Comparison of ENCODE assay signal across 8 cellular contexts in genomic region chr6:37432590-37432915, GRCh38. TPM values are rescaled to one million over a fixed set of nuclear protein-coding genes. Genes with fewer than 3 reads are reported as not detected.
DNase-seq lines count a peak whose midpoint lies in the region; ATAC-seq, FAIRE-seq and TF ChIP-seq lines count a peak whose summit lies in the region.

No MANE protein-coding gene starts in this region.

- ATAC-seq in GM19372 (IDR thresholded peaks at IDR 0.05; ENCODE audit: low read depth, unreplicated experiment) (peak; percentile 8), HG03354 (IDR thresholded peaks at IDR 0.05; ENCODE audit: poor library complexity, severe bottlenecking, unreplicated experiment) (no peak), HG03280 (IDR thresholded peaks at IDR 0.05; ENCODE audit: unreplicated experiment) (no peak)

- H3K36me3 ChIP-seq in MM.1S (replicated peaks; ENCODE audit: insufficient read depth, low read length) (0 out of 2 replicates have a peak, but pooled peaks cover 3% of the 10 kb centered on the region), H1 (ENCODE audit: control insufficient read depth in 2 of 4, insufficient read depth in 4 of 4, low read length in 3 of 4) (peaks cover 7 to 16% (median 9%) of the 10 kb centered on the region in 4 experiments; a peak in 5 of 8 replicates), neural cell (ENCODE audit: insufficient read depth, low read length) (peaks cover 7% of the 10 kb centered on the region)

- H3K4me2 ChIP-seq in MM.1S (ENCODE audit: low read depth, low read length) (peak overlapping the region; percentile 46), H1 (ENCODE audit: insufficient read depth in 1 of 2, low read depth in 2 of 2, low read length in 2 of 2) (peak overlapping the region; percentile 92 to 95), neural cell (ENCODE audit: low read length) (peak overlapping the region; percentile 77)

- no peak for TF ChIP-seq POLR2A in H1 (IDR thresholded peaks at IDR 0.05; ENCODE audit: control extremely low read depth in 1 of 2, low read depth in 2 of 2, low read length in 2 of 2)

- H3K56ac ChIP-seq in H1 (replicated peaks; ENCODE audit: insufficient read length, low read depth, low read length) = no peak overlapping the region

- H2BK20ac ChIP-seq in H1 (ENCODE audit: low read length) = no peak overlapping the region

- no peak for TF ChIP-seq RAD21 in H1 (IDR thresholded peaks at IDR 0.05 in 1 of 2, conservative IDR thresholded peaks at IDR 0.05 in 1 of 2; ENCODE audit: low read depth in 2 of 2, low read length in 2 of 2)
- no peak for TF ChIP-seq RAD21 in neural cell (conservative IDR thresholded peaks at IDR 0.05)

- H3K9me2 ChIP-seq in MM.1S (replicated peaks; ENCODE audit: insufficient read depth, low read length) (no peaks in the 10 kb centered on the region), neural cell (ENCODE audit: insufficient read depth, low read length) (no peaks in the 10 kb centered on the region)

- H2BK5ac ChIP-seq in H1 (ENCODE audit: low read depth, low read length) = 0 out of 2 replicates have a peak overlapping the region, but pooled peaks have one; percentile 57

- H3K4me3 ChIP-seq in MM.1S (ENCODE audit: low read length) (peak overlapping the region; percentile 96), H1 (ENCODE audit: extremely low read depth in 1 of 4, insufficient read depth in 2 of 4, low read depth in 3 of 4, low read length in 4 of 4) (peak overlapping the region; percentile 80 to 92 (median 86)), neural cell (ENCODE audit: low read length) (peak overlapping the region; percentile 88)

- no peak for FAIRE-seq in H1 (lab: Jason Lieb, UNC)

- DNase-seq in MM.1S = no peak
- no peak for DNase-seq in H1 (ENCODE audit: low read depth in 1 of 2, low spot score in 2 of 2)
- no peak for DNase-seq in SW480 (ENCODE audit: low spot score)
- DNase-seq in NK-92 treated with Interleukin-12 subunit alpha and Interleukin-12 subunit beta, amount 100 ng/mL, for 24 hours (lab: John Stamatoyannopoulos, UW) = no peak

- peaks cover 9% of the 10 kb centered on the region for H3K4me1 ChIP-seq in MM.1S (ENCODE audit: low read length)
- H3K4me1 ChIP-seq in H1 (replicated peaks in 1 of 4; ENCODE audit: control insufficient read depth in 3 of 4, insufficient read depth in 4 of 4, low read length in 3 of 4) = peaks cover 0 to 12% (median 3%) of the 10 kb centered on the region in 4 experiments; a peak in 4 of 7 replicates

- H4K8ac ChIP-seq in H1 (ENCODE audit: extremely low read depth, insufficient read depth, low read length) = no peak overlapping the region

- POLR2A ChIA-PET in H1 (lab: Charles Lee; ENCODE audit: partially characterized antibody) = interaction anchor here (0.6 to 1.9 kb wide), 4 partner anchors 12 to 109 kb away, joined by 3 to 4 read pairs (median 3); no protein-coding TSS in a partner anchor

- H3K23ac ChIP-seq in H1 (ENCODE audit: insufficient read length) = no peak overlapping the region

- H3K27ac ChIP-seq in MM.1S (ENCODE audit: low read length) (peak overlapping the region; percentile 91), H1 (ENCODE audit: low read depth, low read length) (peak overlapping the region; percentile 80; the same call in 1 of the 2 replicates), neural cell (ENCODE audit: low read length) (peak overlapping the region; percentile 74)

- H3K9ac ChIP-seq in MM.1S (ENCODE audit: low read length) (peak overlapping the region; percentile 93), H1 (replicated peaks in 1 of 4; ENCODE audit: extremely low read depth in 1 of 4, low read depth in 3 of 4, low read length in 3 of 4) (peak overlapping the region; percentile 45 to 93 (median 60); a peak in 6 of 7 replicates), neural cell (ENCODE audit: low read length) (peak overlapping the region; percentile 91)

- no peak overlapping the region for H2BK15ac ChIP-seq in H1 (ENCODE audit: low read length)

- no peak overlapping the region for H3K14ac ChIP-seq in H1 (ENCODE audit: insufficient read length)

- peaks cover 11% of the 10 kb centered on the region for H3K23me2 ChIP-seq in H1 (ENCODE audit: low read depth, low read length)

- H3K4ac ChIP-seq in H1 (replicated peaks; ENCODE audit: insufficient read length, low read depth, low read length) = peak overlapping the region; percentile 0

- H2BK120ac ChIP-seq in H1 (replicated peaks; ENCODE audit: low read depth, low read length) = no peak overlapping the region

- no peak overlapping the region for H4K91ac ChIP-seq in H1 (replicated peaks; ENCODE audit: insufficient read length, low read length)

- H3K9me3 ChIP-seq in MM.1S (replicated peaks; ENCODE audit: insufficient read depth, low read length) = no peaks in the 10 kb centered on the region
- H3K9me3 ChIP-seq in H1 (ENCODE audit: insufficient read depth in 2 of 2, low read depth in 1 of 2, low read length in 1 of 2) = no peaks in the 10 kb centered on the region
- no peaks in the 10 kb centered on the region for H3K9me3 ChIP-seq in neural cell (ENCODE audit: low read length)

- H2AFZ ChIP-seq in MM.1S (ENCODE audit: low read length) (peak overlapping the region; percentile 57), H1 (ENCODE audit: low read length) (peak overlapping the region; percentile 99), neural cell (ENCODE audit: low read depth, low read length) (peak overlapping the region; percentile 96)

- TF ChIP-seq CTCF in MM.1S (IDR thresholded peaks at IDR 0.05; ENCODE audit: low read length) (no peak), H1 (IDR thresholded peaks at IDR 0.05; ENCODE audit: control extremely low read depth in 1 of 3, insufficient read depth in 1 of 3, low read depth in 1 of 3, low read length in 3 of 3) (no peak), neural cell (IDR thresholded peaks at IDR 0.05; ENCODE audit: poor library complexity, severe bottlenecking) (no peak)

- TF ChIP-seq EP300 in H1 (IDR thresholded peaks at IDR 0.05; ENCODE audit: borderline replicate concordance in 1 of 2, low read depth in 2 of 2, low read length in 2 of 2) (no peak), neural cell (conservative IDR thresholded peaks at IDR 0.05; ENCODE audit: poor library complexity, severe bottlenecking) (no peak)

- H4K5ac ChIP-seq in H1 (ENCODE audit: insufficient read length, low read depth, low read length) = peak overlapping the region; percentile 4

- H3F3A ChIP-seq in MM.1S (ENCODE audit: insufficient read depth, low read length) (peaks cover 17% of the 10 kb centered on the region), neural cell (ENCODE audit: insufficient read depth, low read length, poor library complexity, severe bottlenecking) (no peaks in the 10 kb centered on the region)

- no peak overlapping the region for H2BK12ac ChIP-seq in H1 (ENCODE audit: low read depth, low read length)

- CTCF ChIA-PET in H1 (lab: Charles Lee; ENCODE audit: partially characterized antibody) = interaction anchor here (1.2 to 2.3 kb wide), 3 partner anchors 11 to 107 kb away, joined by 3 to 10 read pairs (median 9); no protein-coding TSS in a partner anchor

- no peak overlapping the region for H2AK5ac ChIP-seq in H1 (ENCODE audit: low read depth, low read length)

- peaks cover 8% of the 10 kb centered on the region for H3K79me1 ChIP-seq in H1 (ENCODE audit: low read depth, low read length)

- 15% methylated on average over 7 of the region's 7 CpGs; no CpG with 5 or more reads in 1 of the 2 experiments for WGBS in H1 (ENCODE audit: extremely low coverage in 1 of 2, insufficient coverage in 1 of 2, insufficient read length in 1 of 2, insufficient replicate concordance in 2 of 2, low coverage in 1 of 2, low lambda C conversion rate in 2 of 2, missing lambda C conversion rate in 1 of 2), 2 experiments

- H3K18ac ChIP-seq in H1 (ENCODE audit: extremely low read depth, low read length) = peak overlapping the region; percentile 53; the same call in 1 of the 2 replicates

- H3K27me3 ChIP-seq in MM.1S (replicated peaks; ENCODE audit: insufficient read depth, low read length) (no peaks in the 10 kb centered on the region), H1 (replicated peaks in 1 of 4; ENCODE audit: control insufficient read depth in 3 of 4, extremely low read depth in 1 of 4, insufficient read depth in 3 of 4, low read length in 3 of 4) (no peaks in the 10 kb centered on the region), neural cell (ENCODE audit: insufficient read depth, low read depth, low read length) (no peaks in the 10 kb centered on the region)

- peaks cover 39% of the 10 kb centered on the region for H3K79me2 ChIP-seq in MM.1S (ENCODE audit: low read length)
- H3K79me2 ChIP-seq in H1 (ENCODE audit: control insufficient read depth in 1 of 2, insufficient read depth in 2 of 2, low read length in 2 of 2) = peaks cover 0 to 25% of the 10 kb centered on the region in 2 experiments; a peak in 2 of 4 replicates
- H3K79me2 ChIP-seq in neural cell (replicated peaks; ENCODE audit: insufficient read depth, low read length) = peaks cover 18% of the 10 kb centered on the region

- H4K20me1 ChIP-seq in MM.1S (ENCODE audit: insufficient read depth, low read length) (no peaks in the 10 kb centered on the region), H1 (replicated peaks in 1 of 2; ENCODE audit: control insufficient read depth in 1 of 2, insufficient read depth in 2 of 2, low read length in 2 of 2) (no peaks in the 10 kb centered on the region), neural cell (ENCODE audit: insufficient read depth) (no peaks in the 10 kb centered on the region)

TF ChIP-seq in H1, 55 proteins besides CTCF, POLR2A, EP300 and RAD21 (continues in another document):
- no peak for TF ChIP-seq RXRA (IDR thresholded peaks at IDR 0.05; ENCODE audit: insufficient read depth, low read depth, low read length)
- TF ChIP-seq SAP30 (IDR thresholded peaks at IDR 0.05; ENCODE audit: insufficient read depth, insufficient replicate concordance, low read length) = no peak
- TF ChIP-seq SUZ12 (IDR thresholded peaks at IDR 0.05; ENCODE audit: low read length) = no peak

TF ChIP-seq in neural cell, 6 proteins besides CTCF, POLR2A, EP300 and RAD21 (continues in another document):
- no peak for TF ChIP-seq SMC3 (conservative IDR thresholded peaks at IDR 0.05; ENCODE audit: poor library complexity)
- no peak for TF ChIP-seq POLR2AphosphoS5 (IDR thresholded peaks at IDR 0.05)
- no peak for TF ChIP-seq MXI1 (conservative IDR thresholded peaks at IDR 0.05; ENCODE audit: poor library complexity, severe bottlenecking)

RNA-seq across cellular contexts. Expression of gene CMTR1, which starts 0.5 kb away (rescaled TPM):
- total RNA-seq in H1 (2021; fragmentation: NEBNext Ultra II Directional; extraction: Animal tissue kit (Norgen Biotek cat#: 25700)) = 33.1 and 34.3 TPM in 2 replicates
- polyA plus RNA-seq in H1 (2011; rRNA removed) = 15.2 and 16.8 TPM in 2 replicates
- polyA plus RNA-seq in H1 (2011; cell fraction: cytosol; rRNA removed) = 24.2 TPM
- polyA plus RNA-seq in H1 (2011; cell fraction: nucleus; rRNA removed) = 54.7 TPM
- 30.4 to 36.2 TPM (median 33.2 TPM) in 4 replicates for polyA plus RNA-seq in H1 (2012, experiment 1 of 2)
- 16.5 TPM for polyA plus RNA-seq in H1 (2012, experiment 2 of 2)
- 24.0 TPM for polyA plus RNA-seq in H1 (2013, experiment 1 of 2)
- polyA plus RNA-seq in H1 (2013, experiment 2 of 2) = 23.4 TPM
- 20.4 and 21.6 TPM in 2 replicates for polyA minus RNA-seq in H1 (2011; rRNA and poly(A)+ RNA removed)
- 12.1 TPM for polyA minus RNA-seq in H1 (2011; cell fraction: cytosol; rRNA and poly(A)+ RNA removed)
- polyA minus RNA-seq in H1 (2011; cell fraction: nucleus; rRNA and poly(A)+ RNA removed) = 25.3 TPM
- polyA plus RNA-seq in neural cell = 64.1 and 65.0 TPM in 2 replicates
- 52.1 and 58.6 TPM in 2 replicates for polyA minus RNA-seq in neural cell
